1 cellular context compared by ENCODE assay signal in the genomic region with DNA sequence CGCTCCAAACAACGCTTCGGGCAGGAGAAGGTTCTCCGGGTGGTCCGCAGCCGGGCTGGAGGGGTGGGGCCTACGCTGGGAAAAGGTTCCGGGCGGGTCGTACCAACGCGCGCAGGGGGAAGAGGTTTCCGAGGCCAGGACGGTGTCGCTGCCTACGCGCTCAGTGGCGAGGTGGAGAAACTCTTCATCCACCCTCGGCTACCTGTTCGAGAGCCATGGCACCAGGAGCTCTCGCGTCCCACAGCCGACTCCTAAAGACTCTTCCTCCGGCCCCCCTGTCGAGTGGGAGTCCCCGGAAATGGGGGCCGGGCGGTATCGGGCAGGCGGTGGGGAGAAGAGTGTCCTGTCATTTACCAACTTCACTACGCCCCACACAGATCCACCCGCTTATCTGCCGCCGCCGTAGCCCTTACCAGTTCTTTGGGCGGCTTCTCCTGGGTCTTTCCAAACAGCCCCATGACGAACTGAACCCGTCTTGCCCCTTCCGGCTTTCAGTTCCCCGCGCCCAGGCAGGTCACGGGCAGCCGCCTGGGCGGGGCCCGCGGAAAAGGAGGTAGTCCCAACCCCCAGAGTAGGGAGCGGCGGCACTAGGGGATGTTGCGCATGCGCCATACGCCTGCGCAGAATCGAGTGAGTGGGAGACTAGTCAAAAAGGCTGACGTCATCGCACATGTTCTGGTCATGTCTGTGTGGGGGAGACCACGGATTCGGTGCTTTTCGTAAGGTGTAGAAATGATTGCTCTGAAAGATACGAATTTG.
TF ChIP-seq lines count a peak whose summit lies in the region.

TSS of gene CHMP3 (minus strand) at position 553 of the 759 bp plus-strand sequence. CDS start at position 458, 95 bp downstream.

TF ChIP-seq in GM23338, 12 proteins besides CTCF, POLR2A, EP300 and RAD21 (continued from another document):
- TF ChIP-seq ZNF462 (CRISPR knock-in tag; IDR thresholded peaks at IDR 0.05) (no peak), POLR2AphosphoS5 (IDR thresholded peaks at IDR 0.05; ENCODE audit: low read depth) (peak; percentile 61; the same call in 1 of the 2 replicates), ZNF114 (CRISPR knock-in tag; IDR thresholded peaks at IDR 0.05) (no peak), CREB1 (CRISPR knock-in tag; IDR thresholded peaks at IDR 0.05; ENCODE audit: low read depth) (peak; percentile 95)
- TF ChIP-seq, protein P1, sequence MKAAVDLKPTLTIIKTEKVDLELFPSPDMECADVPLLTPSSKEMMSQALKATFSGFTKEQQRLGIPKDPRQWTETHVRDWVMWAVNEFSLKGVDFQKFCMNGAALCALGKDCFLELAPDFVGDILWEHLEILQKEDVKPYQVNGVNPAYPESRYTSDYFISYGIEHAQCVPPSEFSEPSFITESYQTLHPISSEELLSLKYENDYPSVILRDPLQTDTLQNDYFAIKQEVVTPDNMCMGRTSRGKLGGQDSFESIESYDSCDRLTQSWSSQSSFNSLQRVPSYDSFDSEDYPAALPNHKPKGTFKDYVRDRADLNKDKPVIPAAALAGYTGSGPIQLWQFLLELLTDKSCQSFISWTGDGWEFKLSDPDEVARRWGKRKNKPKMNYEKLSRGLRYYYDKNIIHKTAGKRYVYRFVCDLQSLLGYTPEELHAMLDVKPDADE (IDR thresholded peaks at IDR 0.05): peak; percentile 61; the same call in 1 of the 2 replicates
TF ChIP-seq in GM23338: peak in this region for 3.
